In genomic region chr10:21811245-21811585, GRCh38 we compare ENCODE assay signal across 19 cellular contexts.
"Had no signal": no experiment of that assay in that cellular context is flagged by ENCODE, and none has a peak within 500 bp of the region (broad histone marks: within the 10 kb centered on the region; RNA-seq: fewer than 3 reads in every experiment).

No MANE protein-coding gene starts in this region.

- H3K27me3 Mint-ChIP-seq: activated B cell treated with CpG ODN at 0.5 μM for 24 hours; activated CD4-positive, alpha-beta T cell treated with anti-CD3 and anti-CD28 coated beads, Interleukin-2, amount 10 ng/mL, durations not matched to agents 24 days and 14 days; activated naive CD4-positive, alpha-beta T cell treated with anti-CD3 and anti-CD28 coated beads, Interleukin-2, amount 10 ng/mL, durations not matched to agents 7 days and 5 days; activated T-helper 17 cell treated with anti-CD3 and anti-CD28 coated beads, Interleukin-2, amount 50 U/mL, for 72 hours; brain; naive thymus-derived CD4-positive, alpha-beta T cell; stimulated activated naive B cell treated with anti-CD40 and anti-IgM and Interleukin-4, amounts not matched to agents 10 μg/mL and 1 μg/mL and 100 μg/mL, for 72 hours had no signal

- H3K36me3 Mint-ChIP-seq: activated naive CD4-positive, alpha-beta T cell treated with anti-CD3 and anti-CD28 coated beads, Interleukin-2, amount 10 ng/mL, durations not matched to agents 7 days and 5 days had no signal

- H3K4me1 ChIP-seq: lower lobe of right lung, spleen, transverse colon had no signal

- H3K27ac ChIP-seq: dorsolateral prefrontal cortex, lower lobe of right lung, spleen, transverse colon had no signal

- DNase-seq: activated B cell treated with CpG ODN at 0.5 μM for 24 hours; activated CD4-positive, alpha-beta T cell treated with anti-CD3 and anti-CD28 coated beads, Interleukin-2, amount 10 ng/mL, durations not matched to agents 24 days and 14 days; activated CD8-positive, alpha-beta memory T cell treated with anti-CD3 and anti-CD28 coated beads for 24 hours; activated naive CD4-positive, alpha-beta T cell treated with anti-CD3 and anti-CD28 coated beads, Interleukin-2, amount 10 ng/mL, durations not matched to agents 7 days and 5 days; dorsolateral prefrontal cortex; hippocampal formation; left cardiac atrium; lower lobe of right lung; naive thymus-derived CD4-positive, alpha-beta T cell; nucleus accumbens; right cardiac atrium; spleen; stimulated activated CD4-positive, alpha-beta T cell treated with anti-CD3 and anti-CD28 coated beads, Interleukin-2, amount 100 ng/mL, for 24 hours; stimulated activated naive B cell treated with anti-CD40 and anti-IgM and Interleukin-4, amounts not matched to agents 10 μg/mL and 1 μg/mL and 100 μg/mL, for 72 hours; substantia nigra; T-helper 2 cell; transverse colon had no signal

- H3K27me3 ChIP-seq: dorsolateral prefrontal cortex, spleen, transverse colon had no signal

- ATAC-seq: activated T-helper 17 cell treated with anti-CD3 and anti-CD28 coated beads, Interleukin-2, amount 50 U/mL, for 72 hours; left cardiac atrium; lower lobe of right lung; naive thymus-derived CD4-positive, alpha-beta T cell; right cardiac atrium; stimulated activated naive B cell treated with anti-CD40 and anti-IgM and Interleukin-4, amounts not matched to agents 10 μg/mL and 1 μg/mL and 100 μg/mL, for 72 hours had no signal

- H3K4me3 ChIP-seq: dorsolateral prefrontal cortex, lower lobe of right lung, spleen, transverse colon had no signal

- H3K9me3 Mint-ChIP-seq: activated CD4-positive, alpha-beta T cell treated with anti-CD3 and anti-CD28 coated beads, Interleukin-2, amount 10 ng/mL, durations not matched to agents 24 days and 14 days; activated naive CD4-positive, alpha-beta T cell treated with anti-CD3 and anti-CD28 coated beads, Interleukin-2, amount 10 ng/mL, durations not matched to agents 7 days and 5 days; activated T-helper 17 cell treated with anti-CD3 and anti-CD28 coated beads, Interleukin-2, amount 50 U/mL, for 72 hours had no signal

- H3K4me1 Mint-ChIP-seq: activated naive CD4-positive, alpha-beta T cell treated with anti-CD3 and anti-CD28 coated beads, Interleukin-2, amount 10 ng/mL, durations not matched to agents 7 days and 5 days; activated T-helper 17 cell treated with anti-CD3 and anti-CD28 coated beads, Interleukin-2, amount 50 U/mL, for 72 hours had no signal

- H3K9me3 ChIP-seq: lower lobe of right lung, transverse colon had no signal

- H3K4me3 Mint-ChIP-seq: activated B cell treated with CpG ODN at 0.5 μM for 24 hours; activated CD4-positive, alpha-beta T cell treated with anti-CD3 and anti-CD28 coated beads, Interleukin-2, amount 10 ng/mL, durations not matched to agents 24 days and 14 days; activated naive CD4-positive, alpha-beta T cell treated with anti-CD3 and anti-CD28 coated beads, Interleukin-2, amount 10 ng/mL, durations not matched to agents 7 days and 5 days; activated T-helper 17 cell treated with anti-CD3 and anti-CD28 coated beads, Interleukin-2, amount 50 U/mL, for 72 hours; brain; naive thymus-derived CD4-positive, alpha-beta T cell; stimulated activated naive B cell treated with anti-CD40 and anti-IgM and Interleukin-4, amounts not matched to agents 10 μg/mL and 1 μg/mL and 100 μg/mL, for 72 hours had no signal

- H3K36me3 ChIP-seq: lower lobe of right lung, transverse colon had no signal

- H3K27ac Mint-ChIP-seq: activated B cell treated with CpG ODN at 0.5 μM for 24 hours; activated CD4-positive, alpha-beta T cell treated with anti-CD3 and anti-CD28 coated beads, Interleukin-2, amount 10 ng/mL, durations not matched to agents 24 days and 14 days; activated naive CD4-positive, alpha-beta T cell treated with anti-CD3 and anti-CD28 coated beads, Interleukin-2, amount 10 ng/mL, durations not matched to agents 7 days and 5 days; activated T-helper 17 cell treated with anti-CD3 and anti-CD28 coated beads, Interleukin-2, amount 50 U/mL, for 72 hours; brain; stimulated activated naive B cell treated with anti-CD40 and anti-IgM and Interleukin-4, amounts not matched to agents 10 μg/mL and 1 μg/mL and 100 μg/mL, for 72 hours had no signal
